In genomic region chr6:108260809-108261569, GRCh38 we compare ENCODE assay signal across 8 cellular contexts. TPM values are rescaled to one million over a fixed set of nuclear protein-coding genes. Genes with fewer than 3 reads are reported as not detected.
DNase-seq lines count a peak whose midpoint lies in the region; ATAC-seq and TF ChIP-seq lines count a peak whose summit lies in the region.

SNX3 (minus strand) TSS chr6:108261040; CDS start chr6:108260921, 119 bp downstream.

- no peaks in the 10 kb centered on the region for H3K27me3 ChIP-seq in smooth muscle cell (ENCODE audit: low read depth)

- WGBS in smooth muscle cell (ENCODE audit: low lambda C conversion rate) = under 1% methylated on average over 77 of the region's 83 CpGs

- no peaks in the 10 kb centered on the region for H3K36me3 Mint-ChIP-seq in WTC11

- peak within 1 kb of the TSS; percentile 89 for H3K9ac ChIP-seq in smooth muscle cell (ENCODE audit: low read depth)

- no peaks in the 10 kb centered on the region for H3K27me3 Mint-ChIP-seq in WTC11 (ENCODE audit: low read depth)

- H3K9me3 ChIP-seq in smooth muscle cell (replicated peaks; ENCODE audit: low read depth) = no peaks in the 10 kb centered on the region

- no peaks in the 10 kb centered on the region for H3K9me3 Mint-ChIP-seq in WTC11

- H3K27ac Mint-ChIP-seq in WTC11 = peak within 1 kb of the TSS; percentile 100

- POLR2A ChIA-PET in WTC11 (lab: Charles Lee) = interaction anchor here (0.6 to 1.9 kb wide), 6 partner anchors 10 to 539 kb away, joined by 3 to 11 read pairs (median 4); partner anchors contain the start of gene AFG1L

- peaks cover 46% of the 10 kb centered on the region for H3K79me2 ChIP-seq in smooth muscle cell (ENCODE audit: low read depth)

- peak within 1 kb of the TSS; percentile 73 for H3K27ac ChIP-seq in smooth muscle cell (ENCODE audit: low read depth)

- H3K36me3 ChIP-seq in smooth muscle cell (ENCODE audit: low read depth) = no peaks in the 10 kb centered on the region

- peak within 1 kb of the TSS; percentile 91 for H2AFZ ChIP-seq in smooth muscle cell (ENCODE audit: low read depth)

- H3F3A ChIP-seq in smooth muscle cell (ENCODE audit: low read depth) = peaks cover 9% of the 10 kb centered on the region

- H3K4me2 ChIP-seq in smooth muscle cell = peak within 1 kb of the TSS; percentile 92

- peak within 1 kb of the TSS; percentile 94 for H3K4me3 ChIP-seq in cardiac fibroblast (replicated peaks in 1 of 2; ENCODE audit: low read depth in 2 of 2, low read length in 2 of 2)
- peak within 1 kb of the TSS; percentile 91 for H3K4me3 ChIP-seq in smooth muscle cell

- ATAC-seq in GM18873 (IDR thresholded peaks at IDR 0.05; ENCODE audit: low FRiP score, unreplicated experiment) (peak; percentile 84), HG03139 (IDR thresholded peaks at IDR 0.05; ENCODE audit: unreplicated experiment) (peak; percentile 89), WTC11 (peak; percentile 94)

- TF ChIP-seq CTCF in WTC11 (IDR thresholded peaks at IDR 0.05) = no peak
- TF ChIP-seq CTCF in cardiac fibroblast (IDR thresholded peaks at IDR 0.05; ENCODE audit: low read depth, low read length) = peak; percentile 15
- peak; percentile 4 for TF ChIP-seq CTCF in smooth muscle cell (IDR thresholded peaks at IDR 0.05; ENCODE audit: borderline replicate concordance, insufficient read depth, poor library complexity, severe bottlenecking)

- peaks cover 28% of the 10 kb centered on the region for H4K20me1 ChIP-seq in smooth muscle cell (ENCODE audit: low read depth)

- H3K4me1 Mint-ChIP-seq in WTC11 = peaks cover 4% of the 10 kb centered on the region

- H3K4me1 ChIP-seq in smooth muscle cell (ENCODE audit: low read depth) = peaks cover 8% of the 10 kb centered on the region

- DNase-seq in AG08396 (ENCODE audit: low spot score) = peak; percentile 98
- DNase-seq in NCI-H2227 (lab: John Stamatoyannopoulos, UW; ENCODE audit: unreplicated experiment) = peak; percentile 95
- peak; percentile 95 for DNase-seq in WTC11 (ENCODE audit: low spot score)
- DNase-seq in cardiac fibroblast (ENCODE audit: low read depth in 2 of 2) = peak; percentile 97 to 98
- peak; percentile 98 for DNase-seq in iPS-NIHi7 (ENCODE audit: extremely low spot score)
- DNase-seq in smooth muscle cell (lab: John Stamatoyannopoulos, UW; ENCODE audit: unreplicated experiment) = peak; percentile 87

- H3K4me3 Mint-ChIP-seq in WTC11 = peak within 1 kb of the TSS; percentile 92

- CTCF ChIA-PET in WTC11 (lab: Charles Lee) = interaction anchor here (0.7 to 2.0 kb wide), 5 partner anchors 11 to 231 kb away, joined by 3 to 9 read pairs (median 7); no protein-coding TSS in a partner anchor

TF ChIP-seq in WTC11, 78 proteins besides CTCF, POLR2A, EP300 and RAD21 (continues in another document):
- no peak for TF ChIP-seq ZNF671 (CRISPR knock-in tag; IDR thresholded peaks at IDR 0.05)
- TF ChIP-seq, protein P1, sequence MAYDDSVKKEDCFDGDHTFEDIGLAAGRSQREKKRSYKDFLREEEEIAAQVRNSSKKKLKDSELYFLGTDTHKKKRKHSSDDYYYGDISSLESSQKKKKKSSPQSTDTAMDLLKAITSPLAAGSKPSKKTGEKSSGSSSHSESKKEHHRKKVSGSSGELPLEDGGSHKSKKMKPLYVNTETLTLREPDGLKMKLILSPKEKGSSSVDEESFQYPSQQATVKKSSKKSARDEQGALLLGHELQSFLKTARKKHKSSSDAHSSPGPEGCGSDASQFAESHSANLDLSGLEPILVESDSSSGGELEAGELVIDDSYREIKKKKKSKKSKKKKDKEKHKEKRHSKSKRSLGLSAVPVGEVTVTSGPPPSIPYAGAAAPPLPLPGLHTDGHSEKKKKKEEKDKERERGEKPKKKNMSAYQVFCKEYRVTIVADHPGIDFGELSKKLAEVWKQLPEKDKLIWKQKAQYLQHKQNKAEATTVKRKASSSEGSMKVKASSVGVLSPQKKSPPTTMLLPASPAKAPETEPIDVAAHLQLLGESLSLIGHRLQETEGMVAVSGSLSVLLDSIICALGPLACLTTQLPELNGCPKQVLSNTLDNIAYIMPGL (CRISPR knock-in tag; IDR thresholded peaks at IDR 0.05) = peak; percentile 96
- TF ChIP-seq ZNF219 (CRISPR knock-in tag; IDR thresholded peaks at IDR 0.05; ENCODE audit: borderline replicate concordance) = no peak
- TF ChIP-seq, protein P2, sequence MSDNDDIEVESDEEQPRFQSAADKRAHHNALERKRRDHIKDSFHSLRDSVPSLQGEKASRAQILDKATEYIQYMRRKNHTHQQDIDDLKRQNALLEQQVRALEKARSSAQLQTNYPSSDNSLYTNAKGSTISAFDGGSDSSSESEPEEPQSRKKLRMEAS (CRISPR knock-in tag; IDR thresholded peaks at IDR 0.05) = peak; percentile 74; the same call in 1 of the 2 replicates
- TF ChIP-seq GRHL2 (CRISPR knock-in tag; IDR thresholded peaks at IDR 0.05; ENCODE audit: insufficient replicate concordance, severe bottlenecking) = no peak
- no peak for TF ChIP-seq CBFB (CRISPR knock-in tag; IDR thresholded peaks at IDR 0.05; ENCODE audit: low read depth)
- TF ChIP-seq ESRRA (CRISPR knock-in tag; IDR thresholded peaks at IDR 0.05; ENCODE audit: borderline replicate concordance) = no peak
- TF ChIP-seq NR2C2 (CRISPR knock-in tag; IDR thresholded peaks at IDR 0.05) = no peak; the same call in 1 of the 2 replicates
- no peak for TF ChIP-seq SOX15 (CRISPR knock-in tag; IDR thresholded peaks at IDR 0.05)
- TF ChIP-seq STAT6 (CRISPR knock-in tag; conservative IDR thresholded peaks at IDR 0.05; ENCODE audit: low read depth) = no peak
- TF ChIP-seq ATF6 (CRISPR knock-in tag; IDR thresholded peaks at IDR 0.05) = no peak
- no peak for TF ChIP-seq NR3C1 (CRISPR knock-in tag; conservative IDR thresholded peaks at IDR 0.05; ENCODE audit: low read depth)
- TF ChIP-seq TCF7 (CRISPR knock-in tag; IDR thresholded peaks at IDR 0.05; ENCODE audit: low read depth) = no peak
- TF ChIP-seq, protein P3, sequence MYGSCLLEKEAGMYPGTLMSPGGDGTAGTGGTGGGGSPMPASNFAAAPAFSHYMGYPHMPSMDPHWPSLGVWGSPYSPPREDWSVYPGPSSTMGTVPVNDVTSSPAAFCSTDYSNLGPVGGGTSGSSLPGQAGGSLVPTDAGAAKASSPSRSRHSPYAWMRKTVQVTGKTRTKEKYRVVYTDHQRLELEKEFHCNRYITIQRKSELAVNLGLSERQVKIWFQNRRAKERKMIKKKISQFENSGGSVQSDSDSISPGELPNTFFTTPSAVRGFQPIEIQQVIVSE (CRISPR knock-in tag; IDR thresholded peaks at IDR 0.05; ENCODE audit: borderline replicate concordance) = no peak
- no peak for TF ChIP-seq OVOL2 (CRISPR knock-in tag; IDR thresholded peaks at IDR 0.05; ENCODE audit: borderline replicate concordance)
- TF ChIP-seq ETV6 (CRISPR knock-in tag; IDR thresholded peaks at IDR 0.05) = peak; percentile 53
- no peak for TF ChIP-seq TEAD4 (CRISPR knock-in tag; IDR thresholded peaks at IDR 0.05)
- TF ChIP-seq CREM (CRISPR knock-in tag; IDR thresholded peaks at IDR 0.05) = no peak; the same call in 1 of the 2 replicates
- TF ChIP-seq ZNF396 (CRISPR knock-in tag; IDR thresholded peaks at IDR 0.05; ENCODE audit: borderline replicate concordance) = no peak
- TF ChIP-seq TEAD1 (CRISPR knock-in tag; IDR thresholded peaks at IDR 0.05) = no peak
- no peak for TF ChIP-seq HMGA2 (CRISPR knock-in tag; IDR thresholded peaks at IDR 0.05)
- TF ChIP-seq, protein P4, sequence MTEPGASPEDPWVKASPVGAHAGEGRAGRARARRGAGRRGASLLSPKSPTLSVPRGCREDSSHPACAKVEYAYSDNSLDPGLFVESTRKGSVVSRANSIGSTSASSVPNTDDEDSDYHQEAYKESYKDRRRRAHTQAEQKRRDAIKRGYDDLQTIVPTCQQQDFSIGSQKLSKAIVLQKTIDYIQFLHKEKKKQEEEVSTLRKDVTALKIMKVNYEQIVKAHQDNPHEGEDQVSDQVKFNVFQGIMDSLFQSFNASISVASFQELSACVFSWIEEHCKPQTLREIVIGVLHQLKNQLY (CRISPR knock-in tag; IDR thresholded peaks at IDR 0.05) = no peak

RNA-seq across cellular contexts. Expression of gene SNX3, which starts in this region (rescaled TPM):
- total RNA-seq in WTC11 (2021) (65.1 to 66.1 TPM (median 65.5 TPM) in 3 replicates), smooth muscle cell (260 and 299 TPM in 2 replicates)
- polyA plus RNA-seq in smooth muscle cell = 229 and 230 TPM in 2 replicates

Comparison
In these comparisons a context has a peak if more than half of its experiments do, and no peak if none do; other contexts are left out.
1. Peak in every context shown above with its lines: DNase-seq, ATAC-seq, H3K4me3 ChIP-seq and H3K27ac ChIP-seq.